Comparison of ENCODE assay signal across 10 cellular contexts in genomic region chr6:63643862-63644261, GRCh38. TPM values are rescaled to one million over a fixed set of nuclear protein-coding genes. Genes with fewer than 3 reads are reported as not detected.
DNase-seq lines count a peak whose midpoint lies in the region; ATAC-seq and TF ChIP-seq lines count a peak whose summit lies in the region.
"Had no signal": no experiment of that assay in that cellular context is flagged by ENCODE, and none has a peak within 500 bp of the region (broad histone marks: within the 10 kb centered on the region; RNA-seq: fewer than 3 reads in every experiment).

No MANE protein-coding gene starts in this region.

- no peaks in the 10 kb centered on the region for H3K9me3 ChIP-seq in OCI-LY7 (ENCODE audit: low read length)
- H3K9me3 ChIP-seq: breast epithelium had no signal

- H3K79me2 ChIP-seq in OCI-LY7 (ENCODE audit: insufficient read depth, low read depth, low read length) = peaks cover 100% of the 10 kb centered on the region

- ATAC-seq in GM18909 (IDR thresholded peaks at IDR 0.05; ENCODE audit: poor library complexity, unreplicated experiment) = peak; percentile 42
- ATAC-seq in GM21717 (IDR thresholded peaks at IDR 0.05; ENCODE audit: unreplicated experiment) = no peak

- H3K36me3 ChIP-seq in OCI-LY7 (ENCODE audit: insufficient read depth, low read length) = peaks cover 69% of the 10 kb centered on the region
- H3K36me3 ChIP-seq: breast epithelium had no signal

- H3K4me1 ChIP-seq in OCI-LY7 (ENCODE audit: insufficient read depth, low read length, poor library complexity, severe bottlenecking) = peaks cover 38% of the 10 kb centered on the region

- no peaks in the 10 kb centered on the region for H3K9me3 Mint-ChIP-seq in immature natural killer cell

- BruUV-seq in OCI-LY7 (replicated peaks; lab: Mats Ljungman, UMichigan) = no TSS peak

- no peak overlapping the region for H2AFZ ChIP-seq in OCI-LY7 (ENCODE audit: low read length)

- peaks cover 64 to 87% of the 10 kb centered on the region in 2 donors for H3K4me1 Mint-ChIP-seq in immature natural killer cell

- no peak overlapping the region for H3K27ac ChIP-seq in OCI-LY7 (ENCODE audit: low read depth, low read length, poor library complexity, severe bottlenecking)

- peaks cover 49% of the 10 kb centered on the region for H4K20me1 ChIP-seq in OCI-LY7 (ENCODE audit: insufficient read depth, low read length)

- H3K27me3 Mint-ChIP-seq in immature natural killer cell (ENCODE audit: low read depth in 3 of 3) = no peaks in the 10 kb centered on the region

- H3K36me3 Mint-ChIP-seq in immature natural killer cell = no peaks in the 10 kb centered on the region

- peak overlapping the region in 1 of 5 donors; percentile 38 for H3K4me3 Mint-ChIP-seq in immature natural killer cell

- POLR2A ChIA-PET in OCI-LY7 (lab: Charles Lee) = interaction anchor here (1.0 to 2.8 kb wide), 8 partner anchors 15 to 76 kb away, joined by 3 to 16 read pairs (median 4); no protein-coding TSS in a partner anchor

- no peak overlapping the region for H3K4me3 ChIP-seq in OCI-LY7 (ENCODE audit: low read depth, low read length, poor library complexity, severe bottlenecking)
- H3K4me3 ChIP-seq: breast epithelium had no signal

- intact Hi-C loops in OCI-LY7 (cut with micrococcal nuclease; ENCODE audit: unreplicated experiment) = no loop called here

- peak overlapping the region; percentile 19; the same call in 1 of the 2 replicates for H3K4me2 ChIP-seq in OCI-LY7 (ENCODE audit: low read length)

- CTCF ChIA-PET in OCI-LY7 (lab: Charles Lee; ENCODE audit: unreplicated experiment) = no interaction called here

- no peaks in the 10 kb centered on the region for H3K9me2 ChIP-seq in OCI-LY7 (ENCODE audit: insufficient read depth, low read length)

- DNase-seq in DMS53 (lab: John Stamatoyannopoulos, UW) (peak; percentile 53), DMS53 treated with DMSO at 0.1 percent for 48 hours (lab: John Stamatoyannopoulos, UW; ENCODE audit: unreplicated experiment) (no peak), OCI-LY7 (ENCODE audit: low spot score) (peak; percentile 58), immature natural killer cell (peak; percentile 15 to 34 (median 25)), C1 segment of cervical spinal cord (lab: John Stamatoyannopoulos, UW) (no peak), NCI-H446 (lab: John Stamatoyannopoulos, UW) (no peak)
- DNase-seq: activated CD8-positive, alpha-beta memory T cell treated with anti-CD3 and anti-CD28 coated beads, Interleukin-2, amount 50 U/mL, for 48 hours had no signal

- no peak for TF ChIP-seq CTCF in OCI-LY7 (conservative IDR thresholded peaks at IDR 0.05; ENCODE audit: low read length)

- peak overlapping the region in 3 of 6 donors; percentile 19 to 57 (median 39) for H3K27ac Mint-ChIP-seq in immature natural killer cell

RNA-seq across cellular contexts. Expression of gene PHF3, which starts 8.3 kb away (rescaled TPM):
- 54.0 and 54.8 TPM in 2 replicates for total RNA-seq in OCI-LY7 (2014; rRNA removed; shearing (Covaris generic))
- 92.5 and 106 TPM in 2 replicates for total RNA-seq in OCI-LY7 (2022)
- polyA plus RNA-seq in immature natural killer cell = 10 to 100 TPM in 1 of 3 donors, 1 to 10 TPM in 2; 4.9 to 31.9 (median 9.5) TPM

Comparison
In these comparisons a context has a peak if more than half of its experiments do, and no peak if none do; other contexts are left out.
1. DNase-seq: peak in DMS53 (single experiment), OCI-LY7 (single experiment) and immature natural killer cell (3 of 3); none in DMS53 treated with DMSO at 0.1 percent for 48 hours (single experiment), C1 segment of cervical spinal cord (0 of 14) and NCI-H446 (0 of 2).